In genomic region chr22:29313126-29314071, GRCh38 we compare ENCODE assay signal across 1 cellular context.
A peak's percentile ranks its signal among the peaks of the same experiment; 100 is the strongest.
TF ChIP-seq lines count a peak whose summit lies in the region.

No MANE protein-coding gene starts in this region.

TF ChIP-seq in GM12878, 131 proteins besides CTCF, POLR2A, EP300 and RAD21:
- TF ChIP-seq HDAC6 (IDR thresholded peaks at IDR 0.05; ENCODE audit: unreplicated experiment) (peak; percentile 73), SP1 (IDR thresholded peaks at IDR 0.05; ENCODE audit: low read depth, low read length) (no peak), RB1 (IDR thresholded peaks at IDR 0.05; ENCODE audit: borderline replicate concordance) (0 out of 2 replicates have a peak, but pooled peaks have one; percentile 20), MXI1 (IDR thresholded peaks at IDR 0.05; ENCODE audit: low read depth, low read length) (no peak), ZBTB11 (CRISPR knock-in tag; IDR thresholded peaks at IDR 0.05) (no peak), USF1 (IDR thresholded peaks at IDR 0.05; ENCODE audit: borderline replicate concordance, extremely low read length, insufficient read depth, low read depth, low read length) (peak; percentile 75), SMAD1 (IDR thresholded peaks at IDR 0.05; ENCODE audit: low read depth, partially characterized antibody) (no peak), PML (IDR thresholded peaks at IDR 0.05; ENCODE audit: low read length) (no peak), DPF2 (IDR thresholded peaks at IDR 0.05) (no peak), HSF1 (IDR thresholded peaks at IDR 0.05; ENCODE audit: low read depth, low read length) (no peak), SUPT20H (IDR thresholded peaks at IDR 0.05; ENCODE audit: borderline replicate concordance, control insufficient read depth, low read depth, low read length) (no peak), ZBTB33 (IDR thresholded peaks at IDR 0.05) (peak; percentile 54; the same call in 1 of the 2 replicates), SIN3A (IDR thresholded peaks at IDR 0.05; ENCODE audit: low read depth, low read length) (no peak), TBL1XR1 (IDR thresholded peaks at IDR 0.05; ENCODE audit: low read depth, low read length) (no peak), BHLHE40 (IDR thresholded peaks at IDR 0.05; ENCODE audit: borderline replicate concordance in 1 of 2, low read depth in 2 of 2, low read length in 1 of 2) (peak; percentile 60 to 89; a peak in 3 of 4 replicates), ZNF384 (IDR thresholded peaks at IDR 0.05; ENCODE audit: borderline replicate concordance, low read depth, low read length) (no peak)
- TF ChIP-seq, protein P1, sequence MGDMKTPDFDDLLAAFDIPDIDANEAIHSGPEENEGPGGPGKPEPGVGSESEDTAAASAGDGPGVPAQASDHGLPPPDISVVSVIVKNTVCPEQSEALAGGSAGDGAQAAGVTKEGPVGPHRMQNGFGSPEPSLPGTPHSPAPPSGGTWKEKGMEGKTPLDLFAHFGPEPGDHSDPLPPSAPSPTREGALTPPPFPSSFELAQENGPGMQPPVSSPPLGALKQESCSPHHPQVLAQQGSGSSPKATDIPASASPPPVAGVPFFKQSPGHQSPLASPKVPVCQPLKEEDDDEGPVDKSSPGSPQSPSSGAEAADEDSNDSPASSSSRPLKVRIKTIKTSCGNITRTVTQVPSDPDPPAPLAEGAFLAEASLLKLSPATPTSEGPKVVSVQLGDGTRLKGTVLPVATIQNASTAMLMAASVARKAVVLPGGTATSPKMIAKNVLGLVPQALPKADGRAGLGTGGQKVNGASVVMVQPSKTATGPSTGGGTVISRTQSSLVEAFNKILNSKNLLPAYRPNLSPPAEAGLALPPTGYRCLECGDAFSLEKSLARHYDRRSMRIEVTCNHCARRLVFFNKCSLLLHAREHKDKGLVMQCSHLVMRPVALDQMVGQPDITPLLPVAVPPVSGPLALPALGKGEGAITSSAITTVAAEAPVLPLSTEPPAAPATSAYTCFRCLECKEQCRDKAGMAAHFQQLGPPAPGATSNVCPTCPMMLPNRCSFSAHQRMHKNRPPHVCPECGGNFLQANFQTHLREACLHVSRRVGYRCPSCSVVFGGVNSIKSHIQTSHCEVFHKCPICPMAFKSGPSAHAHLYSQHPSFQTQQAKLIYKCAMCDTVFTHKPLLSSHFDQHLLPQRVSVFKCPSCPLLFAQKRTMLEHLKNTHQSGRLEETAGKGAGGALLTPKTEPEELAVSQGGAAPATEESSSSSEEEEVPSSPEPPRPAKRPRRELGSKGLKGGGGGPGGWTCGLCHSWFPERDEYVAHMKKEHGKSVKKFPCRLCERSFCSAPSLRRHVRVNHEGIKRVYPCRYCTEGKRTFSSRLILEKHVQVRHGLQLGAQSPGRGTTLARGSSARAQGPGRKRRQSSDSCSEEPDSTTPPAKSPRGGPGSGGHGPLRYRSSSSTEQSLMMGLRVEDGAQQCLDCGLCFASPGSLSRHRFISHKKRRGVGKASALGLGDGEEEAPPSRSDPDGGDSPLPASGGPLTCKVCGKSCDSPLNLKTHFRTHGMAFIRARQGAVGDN (IDR thresholded peaks at IDR 0.05): no peak
- TF ChIP-seq, protein P2, sequence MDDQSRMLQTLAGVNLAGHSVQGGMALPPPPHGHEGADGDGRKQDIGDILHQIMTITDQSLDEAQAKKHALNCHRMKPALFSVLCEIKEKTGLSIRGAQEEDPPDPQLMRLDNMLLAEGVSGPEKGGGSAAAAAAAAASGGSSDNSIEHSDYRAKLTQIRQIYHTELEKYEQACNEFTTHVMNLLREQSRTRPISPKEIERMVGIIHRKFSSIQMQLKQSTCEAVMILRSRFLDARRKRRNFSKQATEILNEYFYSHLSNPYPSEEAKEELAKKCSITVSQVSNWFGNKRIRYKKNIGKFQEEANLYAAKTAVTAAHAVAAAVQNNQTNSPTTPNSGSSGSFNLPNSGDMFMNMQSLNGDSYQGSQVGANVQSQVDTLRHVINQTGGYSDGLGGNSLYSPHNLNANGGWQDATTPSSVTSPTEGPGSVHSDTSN (IDR thresholded peaks at IDR 0.05; ENCODE audit: insufficient replicate concordance, low read depth, low read length): no peak
